Comparison of ENCODE assay signal across 1 cellular context in the genomic region with DNA sequence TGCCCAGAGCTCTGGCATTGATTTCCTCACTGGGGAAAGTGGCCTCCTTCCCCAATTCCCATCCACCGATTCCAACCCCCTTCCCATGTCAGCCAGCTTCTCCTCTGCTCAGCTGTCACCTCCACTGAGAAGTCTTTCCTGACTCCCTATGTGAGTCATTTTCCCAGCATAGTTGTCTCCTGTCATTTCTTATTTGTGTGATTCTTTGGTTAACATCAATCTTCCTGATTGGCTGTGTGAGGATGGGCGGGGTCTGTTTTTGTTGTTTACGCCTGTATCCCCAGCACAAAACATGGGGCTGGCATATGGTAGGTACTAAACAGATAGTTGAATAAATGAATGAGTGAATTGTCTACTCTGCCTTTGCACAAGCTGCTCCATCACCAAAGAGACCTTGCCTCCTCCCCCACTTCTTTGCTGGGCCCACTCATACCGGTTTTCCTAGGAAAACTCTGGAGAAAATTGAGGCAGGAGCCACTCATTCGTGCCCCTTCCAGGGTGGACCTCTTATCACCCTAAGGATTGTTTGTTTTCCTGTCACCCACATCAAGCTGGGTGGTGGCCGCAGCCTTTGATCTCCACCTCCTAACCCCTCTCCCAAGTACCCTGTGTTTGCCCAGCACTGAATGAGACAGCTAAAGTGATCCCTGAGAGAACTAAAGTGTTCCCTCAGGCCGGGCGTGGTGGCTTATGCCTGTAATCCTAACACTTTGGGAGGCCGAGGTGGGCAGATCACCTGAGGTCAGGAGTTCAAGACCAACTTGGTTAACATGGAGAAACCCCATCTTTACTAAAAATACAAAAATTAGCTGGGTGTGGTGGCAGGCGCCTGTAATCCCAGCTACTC.
TF ChIP-seq lines count a peak whose summit lies in the region.

No MANE protein-coding gene starts in this region.

TF ChIP-seq in HepG2, 621 proteins besides CTCF, POLR2A, EP300 and RAD21 (continued from another document and continues in another):
- TF ChIP-seq, protein P1, sequence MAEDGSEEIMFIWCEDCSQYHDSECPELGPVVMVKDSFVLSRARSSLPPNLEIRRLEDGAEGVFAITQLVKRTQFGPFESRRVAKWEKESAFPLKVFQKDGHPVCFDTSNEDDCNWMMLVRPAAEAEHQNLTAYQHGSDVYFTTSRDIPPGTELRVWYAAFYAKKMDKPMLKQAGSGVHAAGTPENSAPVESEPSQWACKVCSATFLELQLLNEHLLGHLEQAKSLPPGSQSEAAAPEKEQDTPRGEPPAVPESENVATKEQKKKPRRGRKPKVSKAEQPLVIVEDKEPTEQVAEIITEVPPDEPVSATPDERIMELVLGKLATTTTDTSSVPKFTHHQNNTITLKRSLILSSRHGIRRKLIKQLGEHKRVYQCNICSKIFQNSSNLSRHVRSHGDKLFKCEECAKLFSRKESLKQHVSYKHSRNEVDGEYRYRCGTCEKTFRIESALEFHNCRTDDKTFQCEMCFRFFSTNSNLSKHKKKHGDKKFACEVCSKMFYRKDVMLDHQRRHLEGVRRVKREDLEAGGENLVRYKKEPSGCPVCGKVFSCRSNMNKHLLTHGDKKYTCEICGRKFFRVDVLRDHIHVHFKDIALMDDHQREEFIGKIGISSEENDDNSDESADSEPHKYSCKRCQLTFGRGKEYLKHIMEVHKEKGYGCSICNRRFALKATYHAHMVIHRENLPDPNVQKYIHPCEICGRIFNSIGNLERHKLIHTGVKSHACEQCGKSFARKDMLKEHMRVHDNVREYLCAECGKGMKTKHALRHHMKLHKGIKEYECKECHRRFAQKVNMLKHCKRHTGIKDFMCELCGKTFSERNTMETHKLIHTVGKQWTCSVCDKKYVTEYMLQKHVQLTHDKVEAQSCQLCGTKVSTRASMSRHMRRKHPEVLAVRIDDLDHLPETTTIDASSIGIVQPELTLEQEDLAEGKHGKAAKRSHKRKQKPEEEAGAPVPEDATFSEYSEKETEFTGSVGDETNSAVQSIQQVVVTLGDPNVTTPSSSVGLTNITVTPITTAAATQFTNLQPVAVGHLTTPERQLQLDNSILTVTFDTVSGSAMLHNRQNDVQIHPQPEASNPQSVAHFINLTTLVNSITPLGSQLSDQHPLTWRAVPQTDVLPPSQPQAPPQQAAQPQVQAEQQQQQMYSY (CRISPR knock-in tag; IDR thresholded peaks at IDR 0.05) = no peak
- TF ChIP-seq ETV5 (CRISPR knock-in tag; IDR thresholded peaks at IDR 0.05; ENCODE audit: borderline replicate concordance) = peak; percentile 73
- no peak for TF ChIP-seq HNRNPUL1 (IDR thresholded peaks at IDR 0.05; ENCODE audit: low read depth, low read length)
- peak; percentile 80; the same call in 1 of the 2 replicates for TF ChIP-seq CREM (IDR thresholded peaks at IDR 0.05)
- TF ChIP-seq CREM (CRISPR knock-in tag; IDR thresholded peaks at IDR 0.05) = no peak
- TF ChIP-seq, protein P2, sequence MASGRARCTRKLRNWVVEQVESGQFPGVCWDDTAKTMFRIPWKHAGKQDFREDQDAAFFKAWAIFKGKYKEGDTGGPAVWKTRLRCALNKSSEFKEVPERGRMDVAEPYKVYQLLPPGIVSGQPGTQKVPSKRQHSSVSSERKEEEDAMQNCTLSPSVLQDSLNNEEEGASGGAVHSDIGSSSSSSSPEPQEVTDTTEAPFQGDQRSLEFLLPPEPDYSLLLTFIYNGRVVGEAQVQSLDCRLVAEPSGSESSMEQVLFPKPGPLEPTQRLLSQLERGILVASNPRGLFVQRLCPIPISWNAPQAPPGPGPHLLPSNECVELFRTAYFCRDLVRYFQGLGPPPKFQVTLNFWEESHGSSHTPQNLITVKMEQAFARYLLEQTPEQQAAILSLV (CRISPR knock-in tag; IDR thresholded peaks at IDR 0.05; ENCODE audit: borderline replicate concordance) = no peak
- TF ChIP-seq TAF15 (IDR thresholded peaks at IDR 0.05; ENCODE audit: low read depth, low read length, poor library complexity, severe bottlenecking) = no peak
- no peak for TF ChIP-seq STAT5B (CRISPR knock-in tag; IDR thresholded peaks at IDR 0.05)
- TF ChIP-seq THYN1 (CRISPR knock-in tag; IDR thresholded peaks at IDR 0.05; ENCODE audit: borderline replicate concordance, low read depth) = no peak
- peak; percentile 93 for TF ChIP-seq ZNF746 (CRISPR knock-in tag; IDR thresholded peaks at IDR 0.05)
- no peak for TF ChIP-seq PAX8 (CRISPR knock-in tag; IDR thresholded peaks at IDR 0.05; ENCODE audit: borderline replicate concordance)
- no peak for TF ChIP-seq ZNF580 (CRISPR knock-in tag; IDR thresholded peaks at IDR 0.05; ENCODE audit: borderline replicate concordance, low read depth)
- TF ChIP-seq SP140L (CRISPR knock-in tag; IDR thresholded peaks at IDR 0.05; ENCODE audit: borderline replicate concordance) = peak; percentile 85; the same call in 1 of the 2 replicates
- TF ChIP-seq CAMTA2 (CRISPR knock-in tag; IDR thresholded peaks at IDR 0.05; ENCODE audit: borderline replicate concordance) = no peak
- TF ChIP-seq, protein P3, sequence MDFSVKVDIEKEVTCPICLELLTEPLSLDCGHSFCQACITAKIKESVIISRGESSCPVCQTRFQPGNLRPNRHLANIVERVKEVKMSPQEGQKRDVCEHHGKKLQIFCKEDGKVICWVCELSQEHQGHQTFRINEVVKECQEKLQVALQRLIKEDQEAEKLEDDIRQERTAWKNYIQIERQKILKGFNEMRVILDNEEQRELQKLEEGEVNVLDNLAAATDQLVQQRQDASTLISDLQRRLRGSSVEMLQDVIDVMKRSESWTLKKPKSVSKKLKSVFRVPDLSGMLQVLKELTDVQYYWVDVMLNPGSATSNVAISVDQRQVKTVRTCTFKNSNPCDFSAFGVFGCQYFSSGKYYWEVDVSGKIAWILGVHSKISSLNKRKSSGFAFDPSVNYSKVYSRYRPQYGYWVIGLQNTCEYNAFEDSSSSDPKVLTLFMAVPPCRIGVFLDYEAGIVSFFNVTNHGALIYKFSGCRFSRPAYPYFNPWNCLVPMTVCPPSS (IDR thresholded peaks at IDR 0.05) = no peak
- TF ChIP-seq CSRNP2 (CRISPR knock-in tag; conservative IDR thresholded peaks at IDR 0.05; ENCODE audit: low read depth) = no peak
- TF ChIP-seq ZNF230 (CRISPR knock-in tag; IDR thresholded peaks at IDR 0.05) = peak; percentile 13; the same call in 1 of the 2 replicates
- TF ChIP-seq ZNF512B (CRISPR knock-in tag; IDR thresholded peaks at IDR 0.05; ENCODE audit: borderline replicate concordance) = no peak
- no peak for TF ChIP-seq PLRG1 (conservative IDR thresholded peaks at IDR 0.05)
- TF ChIP-seq, protein P4, sequence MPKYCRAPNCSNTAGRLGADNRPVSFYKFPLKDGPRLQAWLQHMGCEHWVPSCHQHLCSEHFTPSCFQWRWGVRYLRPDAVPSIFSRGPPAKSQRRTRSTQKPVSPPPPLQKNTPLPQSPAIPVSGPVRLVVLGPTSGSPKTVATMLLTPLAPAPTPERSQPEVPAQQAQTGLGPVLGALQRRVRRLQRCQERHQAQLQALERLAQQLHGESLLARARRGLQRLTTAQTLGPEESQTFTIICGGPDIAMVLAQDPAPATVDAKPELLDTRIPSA (CRISPR knock-in tag; IDR thresholded peaks at IDR 0.05; ENCODE audit: borderline replicate concordance) = no peak
- no peak for TF ChIP-seq ZNF354B (CRISPR knock-in tag; IDR thresholded peaks at IDR 0.05)
- TF ChIP-seq ZNF552 (CRISPR knock-in tag; IDR thresholded peaks at IDR 0.05; ENCODE audit: borderline replicate concordance) = no peak
- TF ChIP-seq MTF2 (CRISPR knock-in tag; IDR thresholded peaks at IDR 0.05; ENCODE audit: borderline replicate concordance) = no peak
- TF ChIP-seq, protein P5, sequence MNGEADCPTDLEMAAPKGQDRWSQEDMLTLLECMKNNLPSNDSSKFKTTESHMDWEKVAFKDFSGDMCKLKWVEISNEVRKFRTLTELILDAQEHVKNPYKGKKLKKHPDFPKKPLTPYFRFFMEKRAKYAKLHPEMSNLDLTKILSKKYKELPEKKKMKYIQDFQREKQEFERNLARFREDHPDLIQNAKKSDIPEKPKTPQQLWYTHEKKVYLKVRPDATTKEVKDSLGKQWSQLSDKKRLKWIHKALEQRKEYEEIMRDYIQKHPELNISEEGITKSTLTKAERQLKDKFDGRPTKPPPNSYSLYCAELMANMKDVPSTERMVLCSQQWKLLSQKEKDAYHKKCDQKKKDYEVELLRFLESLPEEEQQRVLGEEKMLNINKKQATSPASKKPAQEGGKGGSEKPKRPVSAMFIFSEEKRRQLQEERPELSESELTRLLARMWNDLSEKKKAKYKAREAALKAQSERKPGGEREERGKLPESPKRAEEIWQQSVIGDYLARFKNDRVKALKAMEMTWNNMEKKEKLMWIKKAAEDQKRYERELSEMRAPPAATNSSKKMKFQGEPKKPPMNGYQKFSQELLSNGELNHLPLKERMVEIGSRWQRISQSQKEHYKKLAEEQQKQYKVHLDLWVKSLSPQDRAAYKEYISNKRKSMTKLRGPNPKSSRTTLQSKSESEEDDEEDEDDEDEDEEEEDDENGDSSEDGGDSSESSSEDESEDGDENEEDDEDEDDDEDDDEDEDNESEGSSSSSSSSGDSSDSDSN (CRISPR knock-in tag; IDR thresholded peaks at IDR 0.05) = no peak; the same call in 1 of the 2 replicates
- no peak for TF ChIP-seq TMF1 (CRISPR knock-in tag; IDR thresholded peaks at IDR 0.05; ENCODE audit: low read depth)
- TF ChIP-seq ZNF205 (CRISPR knock-in tag; IDR thresholded peaks at IDR 0.05) = peak; percentile 70; the same call in 1 of the 2 replicates
- TF ChIP-seq CENPBD1 (CRISPR knock-in tag; IDR thresholded peaks at IDR 0.05; ENCODE audit: borderline replicate concordance, low read depth) = no peak
- TF ChIP-seq LCORL (IDR thresholded peaks at IDR 0.05) = no peak
- no peak for TF ChIP-seq LCORL (CRISPR knock-in tag; IDR thresholded peaks at IDR 0.05)
- TF ChIP-seq KMT2A (CRISPR knock-in tag; IDR thresholded peaks at IDR 0.05) = no peak
- peak; percentile 75 for TF ChIP-seq IRF2 (CRISPR knock-in tag; IDR thresholded peaks at IDR 0.05)
- no peak for TF ChIP-seq ZNF235 (CRISPR knock-in tag; IDR thresholded peaks at IDR 0.05; ENCODE audit: borderline replicate concordance)
- TF ChIP-seq KLF13 (CRISPR knock-in tag; IDR thresholded peaks at IDR 0.05) = no peak
- no peak for TF ChIP-seq DNMT3B (CRISPR knock-in tag; conservative IDR thresholded peaks at IDR 0.05)
- no peak for TF ChIP-seq ZNF180 (CRISPR knock-in tag; IDR thresholded peaks at IDR 0.05; ENCODE audit: borderline replicate concordance, low read depth)
- TF ChIP-seq ZNF383 (CRISPR knock-in tag; IDR thresholded peaks at IDR 0.05; ENCODE audit: borderline replicate concordance) = no peak
- peak; percentile 65; the same call in 1 of the 2 replicates for TF ChIP-seq ZNF33B (CRISPR knock-in tag; IDR thresholded peaks at IDR 0.05)
- peak in 1 of 2 experiments; percentile 82; a peak in 2 of 4 replicates for TF ChIP-seq KLF16 (CRISPR knock-in tag; IDR thresholded peaks at IDR 0.05)
- TF ChIP-seq RNF2 (conservative IDR thresholded peaks at IDR 0.05; ENCODE audit: low read depth) = no peak
- TF ChIP-seq MEF2D (CRISPR knock-in tag; IDR thresholded peaks at IDR 0.05) = no peak
- TF ChIP-seq ZNF224 (CRISPR knock-in tag; IDR thresholded peaks at IDR 0.05) = no peak
- TF ChIP-seq REPIN1 (CRISPR knock-in tag; IDR thresholded peaks at IDR 0.05; ENCODE audit: borderline replicate concordance, low read depth) = no peak
- TF ChIP-seq ZNF550 (CRISPR knock-in tag; IDR thresholded peaks at IDR 0.05; ENCODE audit: borderline replicate concordance) = 0 out of 2 replicates have a peak, but pooled peaks have one; percentile 34
- no peak for TF ChIP-seq MZF1 (CRISPR knock-in tag; IDR thresholded peaks at IDR 0.05; ENCODE audit: borderline replicate concordance)
- TF ChIP-seq, protein P6, sequence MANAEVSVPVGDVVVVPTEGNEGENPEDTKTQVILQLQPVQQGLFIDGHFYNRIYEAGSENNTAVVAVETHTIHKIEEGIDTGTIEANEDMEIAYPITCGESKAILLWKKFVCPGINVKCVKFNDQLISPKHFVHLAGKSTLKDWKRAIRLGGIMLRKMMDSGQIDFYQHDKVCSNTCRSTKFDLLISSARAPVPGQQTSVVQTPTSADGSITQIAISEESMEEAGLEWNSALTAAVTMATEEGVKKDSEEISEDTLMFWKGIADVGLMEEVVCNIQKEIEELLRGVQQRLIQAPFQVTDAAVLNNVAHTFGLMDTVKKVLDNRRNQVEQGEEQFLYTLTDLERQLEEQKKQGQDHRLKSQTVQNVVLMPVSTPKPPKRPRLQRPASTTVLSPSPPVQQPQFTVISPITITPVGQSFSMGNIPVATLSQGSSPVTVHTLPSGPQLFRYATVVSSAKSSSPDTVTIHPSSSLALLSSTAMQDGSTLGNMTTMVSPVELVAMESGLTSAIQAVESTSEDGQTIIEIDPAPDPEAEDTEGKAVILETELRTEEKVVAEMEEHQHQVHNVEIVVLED (CRISPR knock-in tag; IDR thresholded peaks at IDR 0.05; ENCODE audit: borderline replicate concordance) = peak; percentile 18; the same call in 1 of the 2 replicates
- no peak for TF ChIP-seq CBX1 (IDR thresholded peaks at IDR 0.05; ENCODE audit: low read depth)
